Comparison of ENCODE assay signal across 8 cellular contexts in the genomic region with DNA sequence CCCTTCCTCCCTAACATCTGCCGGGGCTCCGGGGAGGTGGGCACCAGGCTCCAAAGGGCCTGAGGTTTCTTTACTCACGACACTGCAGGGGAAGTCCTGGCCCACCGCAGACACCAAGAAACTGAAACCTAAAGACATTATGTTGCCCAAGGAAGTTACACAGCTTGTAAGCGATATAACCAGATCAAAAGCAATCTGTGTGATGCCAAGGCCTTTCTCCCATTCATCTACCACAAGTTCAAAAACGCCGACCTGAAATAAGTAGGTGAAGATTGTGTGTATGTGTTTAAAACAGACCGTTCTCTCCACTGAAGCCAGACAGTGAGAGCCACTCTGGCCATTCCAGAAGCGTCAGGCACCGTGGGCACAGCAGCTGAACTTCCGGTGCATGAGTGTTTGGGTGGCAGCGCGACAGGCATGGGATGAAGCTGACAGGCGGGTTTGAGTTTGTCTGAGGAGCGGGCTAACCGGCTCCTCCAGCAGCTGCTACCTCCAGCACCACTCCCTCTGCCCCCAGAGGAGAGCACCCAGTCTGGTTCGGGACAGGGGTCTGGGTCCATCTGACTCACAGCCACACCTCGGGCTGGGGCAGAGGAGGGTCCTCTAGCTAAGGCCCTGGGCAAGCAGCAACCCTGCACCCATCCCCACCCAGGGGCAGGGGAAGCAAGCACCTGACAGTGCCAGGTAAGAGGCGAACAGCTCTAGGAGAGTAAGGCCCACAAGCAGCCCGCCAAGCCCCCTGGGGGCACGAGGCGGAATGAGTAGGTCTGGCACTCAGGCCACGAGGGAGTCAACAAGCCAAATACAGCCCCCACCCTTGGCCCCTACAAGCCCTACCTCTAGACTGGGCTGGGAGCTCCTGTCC. TPM values are rescaled to one million over a fixed set of nuclear protein-coding genes. Genes with fewer than 3 reads are reported as not detected.
DNase-seq lines count a peak whose midpoint lies in the region; ATAC-seq and TF ChIP-seq lines count a peak whose summit lies in the region.

No MANE protein-coding gene starts in this region.

- peak overlapping the region; percentile 56 for H3K4me3 ChIP-seq in SU-DHL-6 (ENCODE audit: insufficient read depth, low read length, poor library complexity, severe bottlenecking)
- H3K4me3 ChIP-seq in right lobe of liver = peak overlapping the region; percentile 59 to 70 (median 61)
- peak overlapping the region in 1 of 2 donors; percentile 75 for H3K4me3 ChIP-seq in uterus

- H3K9me2 ChIP-seq in SU-DHL-6 (replicated peaks; ENCODE audit: insufficient read depth, low read length) = no peaks in the 10 kb centered on the region

- no peaks in the 10 kb centered on the region for H3K36me3 ChIP-seq in SU-DHL-6 (ENCODE audit: low read length)
- no peaks in the 10 kb centered on the region for H3K36me3 ChIP-seq in right lobe of liver
- no peaks in the 10 kb centered on the region for H3K36me3 ChIP-seq in uterus

- H2AFZ ChIP-seq in SU-DHL-6 (ENCODE audit: low read depth, low read length, severe bottlenecking) = no peak overlapping the region

- H3K9me3 ChIP-seq in SU-DHL-6 (ENCODE audit: insufficient read depth, low read length) (no peaks in the 10 kb centered on the region), right lobe of liver (no peaks in the 10 kb centered on the region), uterus (no peaks in the 10 kb centered on the region)

- H3K27me3 ChIP-seq in SU-DHL-6 (ENCODE audit: low read length) = no peaks in the 10 kb centered on the region
- H3K27me3 ChIP-seq in right lobe of liver = no peaks in the 10 kb centered on the region
- no peaks in the 10 kb centered on the region for H3K27me3 ChIP-seq in uterus

- H3K27ac ChIP-seq in SU-DHL-6 (ENCODE audit: low read depth, low read length) (peak overlapping the region; percentile 98), angular gyrus (ENCODE audit: low read depth, low read length) (peak overlapping the region; percentile 13), right lobe of liver (peak overlapping the region; percentile 45 to 71 (median 48)), uterus (no peak overlapping the region)

- WGBS in right lobe of liver (ENCODE audit: insufficient coverage, low coverage, low lambda C conversion rate, missing lambda C conversion rate) = 27% methylated on average over 11 of the region's 23 CpGs

- DNase-seq in right lobe of liver (peak in 2 of 3 donors; percentile 57 to 61), glomerular visceral epithelial cell (ENCODE audit: extremely low spot score) (no peak), uterus (no peak)
- DNase-seq in stimulated activated CD8-positive, alpha-beta memory T cell treated with anti-CD3 and anti-CD28 coated beads, Interleukin-15, amount 100 ng/mL, for 24 hours (ENCODE audit: low read depth) = peak; percentile 32

- H3K4me2 ChIP-seq in SU-DHL-6 (ENCODE audit: low read depth, low read length, poor library complexity, severe bottlenecking) = peak overlapping the region; percentile 81

- intact Hi-C loops in right lobe of liver (cut with DNase I) (no loop called here), uterus (cut with DNase I; ENCODE audit: low total_unique reads) (no loop called here)

- H3F3A ChIP-seq in SU-DHL-6 (ENCODE audit: insufficient read depth) = peaks cover 39% of the 10 kb centered on the region

- ATAC-seq in GM18502 (IDR thresholded peaks at IDR 0.05; ENCODE audit: poor library complexity, unreplicated experiment) (peak; percentile 37), HG03159 (IDR thresholded peaks at IDR 0.05; ENCODE audit: unreplicated experiment) (peak; percentile 29), right lobe of liver (peak in 3 of 4 donors; percentile 1 to 18 (median 16))

- peak; percentile 19 for TF ChIP-seq POLR2A in right lobe of liver (IDR thresholded peaks at IDR 0.05)
- no peak for TF ChIP-seq POLR2A in uterus (IDR thresholded peaks at IDR 0.05)

- peak overlapping the region; percentile 72 for H3K9ac ChIP-seq in SU-DHL-6 (ENCODE audit: low read length)

- H3K79me2 ChIP-seq in SU-DHL-6 (ENCODE audit: insufficient read depth, low read length) = peaks cover 42% of the 10 kb centered on the region

- no peaks in the 10 kb centered on the region for H4K20me1 ChIP-seq in SU-DHL-6 (ENCODE audit: low read depth, low read length)

- TF ChIP-seq CTCF in SU-DHL-6 (IDR thresholded peaks at IDR 0.05; ENCODE audit: insufficient read depth, low read length, poor library complexity, severe bottlenecking) (no peak), right lobe of liver (IDR thresholded peaks at IDR 0.05) (no peak), uterus (IDR thresholded peaks at IDR 0.05) (no peak)

- H3K4me1 ChIP-seq in right lobe of liver (peaks cover 0 to 62% (median 31%) of the 10 kb centered on the region in 4 donors), uterus (peaks cover 0 to 18% of the 10 kb centered on the region in 2 donors)

RNA-seq across cellular contexts. Expression of gene TNK2, which starts 1.3 kb away (rescaled TPM):
- total RNA-seq in right lobe of liver (10 to 100 TPM; 12.6 to 52.5 (median 25.3) TPM), uterus (10 to 100 TPM in 3 of 4 donors, 1 to 10 TPM in 1; 6.1 to 81.2 (median 24.4) TPM)

Comparison
In these comparisons a context has a peak if more than half of its experiments do, and no peak if none do; other contexts are left out.
1. H3K27ac ChIP-seq: peak in SU-DHL-6 (single experiment), angular gyrus (single experiment) and right lobe of liver (3 of 3); none in uterus (0 of 2).
2. DNase-seq: peak in right lobe of liver (2 of 3) and stimulated activated CD8-positive, alpha-beta memory T cell treated with anti-CD3 and anti-CD28 coated beads, Interleukin-15, amount 100 ng/mL, for 24 hours (single experiment); none in glomerular visceral epithelial cell (single experiment) and uterus (0 of 2).
3. Peak in every context shown above with its lines, with median percentiles within 50 percentile points of each other: ATAC-seq.